In genomic region chr2:705971-706511, GRCh38 we compare ENCODE assay signal across 10 cellular contexts. TPM values are rescaled to one million over a fixed set of nuclear protein-coding genes. Genes with fewer than 3 reads are reported as not detected.
DNase-seq lines count a peak whose midpoint lies in the region; ATAC-seq and TF ChIP-seq lines count a peak whose summit lies in the region.
"Had no signal": no experiment of that assay in that cellular context is flagged by ENCODE, and none has a peak within 500 bp of the region (broad histone marks: within the 10 kb centered on the region; RNA-seq: fewer than 3 reads in every experiment).

No MANE protein-coding gene starts in this region.

- H2AFZ ChIP-seq in MM.1S (ENCODE audit: low read length): no peak overlapping the region

- H4K20me1 ChIP-seq in MM.1S (ENCODE audit: insufficient read depth, low read length): no peaks in the 10 kb centered on the region

- no peak overlapping the region for H3K9ac ChIP-seq in MM.1S (ENCODE audit: low read length)

- TF ChIP-seq CTCF in GM13976 (IDR thresholded peaks at IDR 0.05; ENCODE audit: borderline replicate concordance, control extremely low read depth, extremely low read depth, insufficient read depth, missing control alignments) (no peak), MM.1S (IDR thresholded peaks at IDR 0.05; ENCODE audit: low read length) (no peak), ovary (IDR thresholded peaks at IDR 0.05) (no peak), uterus (IDR thresholded peaks at IDR 0.05) (no peak)

- no peaks in the 10 kb centered on the region for H3K4me1 ChIP-seq in MM.1S (ENCODE audit: low read length)
- peaks cover 8% of the 10 kb centered on the region for H3K4me1 ChIP-seq in ovary (ENCODE audit: insufficient read depth)
- H3K4me1 ChIP-seq in uterus: no peaks in the 10 kb centered on the region

- ATAC-seq in HG02763 (IDR thresholded peaks at IDR 0.05; ENCODE audit: unreplicated experiment): peak; percentile 92

- no peak for TF ChIP-seq EP300 in ovary (IDR thresholded peaks at IDR 0.05)

- H3K27ac ChIP-seq in MM.1S (ENCODE audit: low read length) (no peak overlapping the region), ovary (no peak overlapping the region), uterus (no peak overlapping the region)

- no peaks in the 10 kb centered on the region for H3K9me3 ChIP-seq in MM.1S (replicated peaks; ENCODE audit: insufficient read depth, low read length)
- no peaks in the 10 kb centered on the region for H3K9me3 ChIP-seq in ovary
- no peaks in the 10 kb centered on the region for H3K9me3 ChIP-seq in uterus

- DNase-seq in GM13976 (ENCODE audit: low spot score) (peak; percentile 39), GM19238 (ENCODE audit: insufficient read length, low spot score) (peak; percentile 13), MM.1S (no peak), ovary (no peak), cortex of kidney (lab: John Stamatoyannopoulos, UW) (no peak), amniotic stem cell (lab: John Stamatoyannopoulos, UW) (no peak), uterus (no peak)
- DNase-seq: HFFc6, NCI-H187 had no signal

- in situ Hi-C loops in GM13976 (cut with MboI; ENCODE audit: low sequenced_read_pairs, unreplicated experiment): no loop called here

- H3K4me3 ChIP-seq in MM.1S (ENCODE audit: low read length) (no peak overlapping the region), ovary (no peak overlapping the region), uterus (no peak overlapping the region)

- H3K79me2 ChIP-seq in MM.1S (ENCODE audit: low read length): no peaks in the 10 kb centered on the region

- H3K4me2 ChIP-seq in MM.1S (ENCODE audit: low read depth, low read length): peak overlapping the region; percentile 16; the same call in 1 of the 2 replicates

- WGBS in ovary, 3 donors: 82 to 89% (median 85%) methylated on average over 7 of the region's 7 CpGs

- H3F3A ChIP-seq in MM.1S (ENCODE audit: insufficient read depth, low read length): no peaks in the 10 kb centered on the region; the same call in 1 of the 2 replicates

- TF ChIP-seq POLR2A in ovary (IDR thresholded peaks at IDR 0.05) (no peak), uterus (IDR thresholded peaks at IDR 0.05) (no peak)

- intact Hi-C loops in ovary (cut with DNase I): no loop called here
- intact Hi-C loops in uterus (cut with DNase I; ENCODE audit: low total_unique reads): no loop called here

- H3K36me3 ChIP-seq in MM.1S (replicated peaks; ENCODE audit: insufficient read depth, low read length) (no peaks in the 10 kb centered on the region), ovary (no peaks in the 10 kb centered on the region), uterus (no peaks in the 10 kb centered on the region)

- no peaks in the 10 kb centered on the region for H3K9me2 ChIP-seq in MM.1S (replicated peaks; ENCODE audit: insufficient read depth, low read length)

- H3K27me3 ChIP-seq in MM.1S (replicated peaks; ENCODE audit: insufficient read depth, low read length) (no peaks in the 10 kb centered on the region), ovary (no peaks in the 10 kb centered on the region), uterus (no peaks in the 10 kb centered on the region)

RNA-seq across cellular contexts. Expression of gene TMEM18, which starts 28.8 kb away (rescaled TPM):
- total RNA-seq in ovary (10 to 100 TPM; 27.5 to 48.5 (median 39.5) TPM), uterus (10 to 100 TPM; 10.8 to 49.7 (median 34.3) TPM)
- polyA plus RNA-seq in ovary: 10 to 100 TPM; 44.7 to 46.8 TPM

Comparison
In these comparisons a context has a peak if more than half of its experiments do, and no peak if none do; other contexts are left out.
1. DNase-seq: peak in GM13976 (single experiment) and GM19238 (single experiment); none in MM.1S (single experiment), ovary (0 of 5), cortex of kidney (single experiment), amniotic stem cell (single experiment) and uterus (0 of 2).